Comparison of ENCODE assay signal across 7 cellular contexts in genomic region chrX:10697552-10697951, GRCh38.
"Had no signal": no experiment of that assay in that cellular context is flagged by ENCODE, and none has a peak within 500 bp of the region (broad histone marks: within the 10 kb centered on the region; RNA-seq: fewer than 3 reads in every experiment).

No MANE protein-coding gene starts in this region.

- H2AFZ ChIP-seq: GM23338 had no signal

- H3K4me2 ChIP-seq: GM23338 had no signal

- H3K4me1 Mint-ChIP-seq: IgD-negative memory B cell had no signal

- H3K36me3 Mint-ChIP-seq: IgD-negative memory B cell had no signal

- H3K27ac Mint-ChIP-seq: GM23338, H9, IgD-negative memory B cell had no signal

- H3K4me3 Mint-ChIP-seq: GM23338, H9, IgD-negative memory B cell had no signal

- H3K4me3 ChIP-seq: GM23338 had no signal

- H3K27me3 Mint-ChIP-seq: IgD-negative memory B cell had no signal

- FAIRE-seq: H54, HepG2 had no signal

- H3K27ac ChIP-seq: HL-60 had no signal

- DNase-seq: H9, HCEC 1CT had no signal
